In the genomic region with DNA sequence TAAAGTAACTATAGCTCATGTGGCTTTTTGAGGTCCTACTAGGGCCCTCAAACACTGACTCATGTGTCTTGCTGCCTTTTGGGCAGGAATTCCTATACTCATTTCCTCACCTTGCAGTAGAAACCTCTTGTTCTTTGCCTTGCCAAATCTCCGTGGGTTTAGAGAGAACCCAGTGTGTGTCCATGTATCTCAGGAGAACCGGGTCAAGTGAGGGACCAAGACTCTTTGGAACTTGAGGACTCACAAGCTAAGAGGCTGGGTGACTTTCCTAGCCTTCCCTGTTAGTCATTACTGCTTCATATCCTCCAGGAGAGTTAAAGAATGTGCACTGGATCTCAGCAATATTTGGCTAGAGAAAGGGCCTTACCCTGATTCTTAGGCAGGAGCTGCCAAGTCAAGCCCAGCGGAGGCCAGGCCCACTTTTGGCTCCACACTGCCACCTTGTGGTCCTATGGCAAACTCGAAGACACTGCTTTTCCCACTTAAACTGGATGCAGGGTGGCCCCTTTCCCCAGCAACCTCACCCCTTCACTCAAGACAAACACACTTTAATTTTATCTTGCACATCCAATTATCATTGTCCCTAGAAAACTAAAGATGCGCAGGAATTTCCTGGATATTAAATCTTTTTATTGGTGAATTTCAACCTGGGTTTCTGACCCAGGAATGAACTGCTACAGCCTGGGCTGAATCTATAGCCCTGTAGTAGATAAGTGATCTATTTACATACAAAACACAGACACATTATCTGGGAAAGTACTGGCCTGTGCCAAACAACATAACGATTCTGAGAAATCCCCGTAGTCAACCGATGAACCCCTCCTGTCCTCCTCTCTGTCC, we compare ENCODE assay signal across 9 cellular contexts. TPM values are rescaled to one million over a fixed set of nuclear protein-coding genes. Genes with fewer than 3 reads are reported as not detected.
DNase-seq lines count a peak whose midpoint lies in the region; ATAC-seq, FAIRE-seq and TF ChIP-seq lines count a peak whose summit lies in the region.
"Had no signal": no experiment of that assay in that cellular context is flagged by ENCODE, and none has a peak within 500 bp of the region (broad histone marks: within the 10 kb centered on the region; RNA-seq: fewer than 3 reads in every experiment).

No MANE protein-coding gene starts in this region.

- H3K9ac ChIP-seq in HepG2 (ENCODE audit: insufficient read depth, low read depth, low read length): no peak overlapping the region

- DNase-seq in DMS114 treated with DMSO at 0.1 percent for 48 hours (lab: John Stamatoyannopoulos, UW; ENCODE audit: unreplicated experiment) (peak; percentile 51), NCI-H446 (lab: John Stamatoyannopoulos, UW) (peak; percentile 66 to 85), cerebellum (ENCODE audit: low spot score) (peak; percentile 77), HepG2 (ENCODE audit: low spot score) (peak; percentile 52)
- peak; percentile 64 for DNase-seq in activated CD4-positive, alpha-beta T cell treated with anti-CD3 and anti-CD28 coated beads for 1 hour
- DNase-seq in stimulated activated CD4-positive, alpha-beta T cell treated with anti-CD3 and anti-CD28 coated beads, TNF-alpha, amount 100 ng/mL, for 1 hour (ENCODE audit: low read depth in 3 of 3, low spot score in 1 of 3): peak; percentile 47 to 69 (median 55)

- no peak for TF ChIP-seq EP300 in HepG2 (IDR thresholded peaks at IDR 0.05; ENCODE audit: low read depth in 2 of 2, low read length in 2 of 2)
- no peak for TF ChIP-seq EP300 in HepG2 (CRISPR knock-in tag; IDR thresholded peaks at IDR 0.05; ENCODE audit: borderline replicate concordance)

- no peak for TF ChIP-seq POLR2A in HepG2 (IDR thresholded peaks at IDR 0.05; ENCODE audit: insufficient read depth in 1 of 2, low read depth in 2 of 2, low read length in 2 of 2)

- no peaks in the 10 kb centered on the region for H3K9me3 ChIP-seq in HepG2 (ENCODE audit: low read length)

- H3K79me2 ChIP-seq in HepG2 (ENCODE audit: insufficient read depth, low read length): no peaks in the 10 kb centered on the region

- CTCF ChIA-PET in HepG2 (lab: Yijun Ruan, JAX; ENCODE audit: low intra/inter-chr PET ratio, low total read pairs): interaction anchor here (0.8 to 5.0 kb wide), 5 partner anchors 72 to 188 kb away, joined by 3 to 105 read pairs (median 5); no protein-coding TSS in a partner anchor

- no peaks in the 10 kb centered on the region for H3K27me3 ChIP-seq in HepG2 (ENCODE audit: control insufficient read depth in 1 of 2, insufficient read depth in 2 of 2, low read length in 2 of 2)

- peak; percentile 95 for TF ChIP-seq CTCF in HepG2 (CRISPR knock-in tag; IDR thresholded peaks at IDR 0.05)

- no peak overlapping the region for H3K27ac ChIP-seq in HepG2 (ENCODE audit: extremely low read length, insufficient read depth, low read length)

- H3K36me3 ChIP-seq in HepG2 (replicated peaks in 1 of 2; ENCODE audit: control insufficient read depth in 1 of 2, insufficient read depth in 2 of 2, low read length in 2 of 2): no peaks in the 10 kb centered on the region

- peak; percentile 87 for FAIRE-seq in HepG2 (lab: Jason Lieb, UNC)
- FAIRE-seq: colon had no signal

- TF ChIP-seq RAD21 in HepG2 (CRISPR knock-in tag; IDR thresholded peaks at IDR 0.05): peak; percentile 91

- no TSS peak for BruUV-seq in HepG2 (replicated peaks; lab: Mats Ljungman, UMichigan)

- POLR2A ChIA-PET in HepG2 (lab: Yijun Ruan, JAX): interaction anchor here (0.6 to 1.0 kb wide), 3 partner anchors 51 to 77 kb away, joined by 3 to 5 read pairs (median 4); no protein-coding TSS in a partner anchor

- WGBS in HepG2 (ENCODE audit: low lambda C conversion rate): 21% methylated on average over 7 of the region's 8 CpGs

- peak; percentile 65 for ATAC-seq in HG03064 (IDR thresholded peaks at IDR 0.05; ENCODE audit: low read depth, unreplicated experiment)
- peak; percentile 82 for ATAC-seq in HepG2
- ATAC-seq in HG03520 (IDR thresholded peaks at IDR 0.05; ENCODE audit: unreplicated experiment): no peak

- H4K20me1 ChIP-seq in HepG2 (ENCODE audit: insufficient read depth, low read length): no peaks in the 10 kb centered on the region

- in situ Hi-C loops in HepG2 (cut with HindIII; ENCODE audit: extremely low pct_ligation_motif_present, low pct_unique_long_range_greater_than_20kb): loop anchor here (5.0 to 10.0 kb wide), 4 partner anchors 79 to 312 kb away; no protein-coding TSS in a partner anchor

- H3K4me2 ChIP-seq in HepG2 (ENCODE audit: low read depth, low read length): no peak overlapping the region

- H3K4me1 ChIP-seq in HepG2 (ENCODE audit: insufficient read depth, low read length): peaks cover 13% of the 10 kb centered on the region

- no peak overlapping the region for H3K4me3 ChIP-seq in HepG2 (replicated peaks in 1 of 3; ENCODE audit: insufficient read depth in 1 of 3, low read depth in 2 of 3, low read length in 3 of 3)

- no peak overlapping the region for H2AFZ ChIP-seq in HepG2 (ENCODE audit: low read length)

- intact Hi-C loops in HepG2 (cut with micrococcal nuclease; ENCODE audit: unreplicated experiment): loop anchor here (1.0 to 2.0 kb wide), 3 partner anchors 50 to 187 kb away; no protein-coding TSS in a partner anchor

TF ChIP-seq in HepG2, 621 proteins besides CTCF, POLR2A, EP300 and RAD21 (continues in another document):
- TF ChIP-seq ZSCAN25 (CRISPR knock-in tag; IDR thresholded peaks at IDR 0.05) (peak; percentile 77), ZFP36 (IDR thresholded peaks at IDR 0.05; ENCODE audit: borderline replicate concordance, low read depth, low read length, partially characterized antibody) (no peak), ATF2 (CRISPR knock-in tag; IDR thresholded peaks at IDR 0.05) (no peak), ZNF337 (CRISPR knock-in tag; IDR thresholded peaks at IDR 0.05; ENCODE audit: borderline replicate concordance, low read depth) (no peak), HDAC6 (IDR thresholded peaks at IDR 0.05; ENCODE audit: low read depth, low read length) (no peak)

RNA-seq across cellular contexts. Expression of gene AVPR1B, which starts 10.6 kb away (rescaled TPM):
- not detected for total RNA-seq in cerebellum
- total RNA-seq in HepG2 (2016; rRNA removed; fragmentation: Illumina TruSeq; extraction: Trizol): not detected in 2 replicates
- total RNA-seq in HepG2 (2016; cell fraction: cytosol; rRNA removed; fragmentation: Illumina TruSeq; extraction: Trizol; ENCODE audit: low read depth): not detected in 2 replicates
- total RNA-seq in HepG2 (2016; cell fraction: insoluble cytoplasmic fraction; rRNA removed; fragmentation: Illumina TruSeq; extraction: Trizol): 0.04 TPM in 1 of 2 replicates, not detected in the other
- total RNA-seq in HepG2 (2016; cell fraction: membrane; rRNA removed; fragmentation: Illumina TruSeq; extraction: Trizol): not detected in 2 replicates
- total RNA-seq in HepG2 (2016; cell fraction: nucleus; rRNA removed; fragmentation: Illumina TruSeq; extraction: Trizol): not detected in 2 replicates
- 0.05 and 0.07 TPM in 2 replicates for polyA plus RNA-seq in HepG2 (2011; rRNA removed)
- polyA plus RNA-seq in HepG2 (2011; cell fraction: cytosol; rRNA removed): 0.04 and 0.19 TPM in 2 replicates
- 0.14 and 0.23 TPM in 2 replicates for polyA plus RNA-seq in HepG2 (2011; cell fraction: nucleus; rRNA removed)
- polyA plus RNA-seq in HepG2 (2012): not detected in 2 replicates
- polyA plus RNA-seq in HepG2 (2016; cell fraction: cytosol; fragmentation: Illumina TruSeq; extraction: Trizol; ENCODE audit: low read depth): not detected in 2 replicates
- not detected in 2 replicates for polyA plus RNA-seq in HepG2 (2016; cell fraction: insoluble cytoplasmic fraction; fragmentation: Illumina TruSeq; extraction: Trizol; ENCODE audit: low read depth)
- not detected in 2 replicates for polyA plus RNA-seq in HepG2 (2016; cell fraction: membrane; fragmentation: Illumina TruSeq; extraction: Trizol; ENCODE audit: low read depth)
- not detected in 2 replicates for polyA plus RNA-seq in HepG2 (2016; cell fraction: nucleus; fragmentation: Illumina TruSeq; extraction: Trizol; ENCODE audit: insufficient read depth, low read depth)
- 0.12 TPM in 1 of 2 replicates, not detected in the other for polyA minus RNA-seq in HepG2 (2011; rRNA and poly(A)+ RNA removed; ENCODE audit: low replicate concordance)
- polyA minus RNA-seq in HepG2 (2011; cell fraction: cytosol; rRNA and poly(A)+ RNA removed): not detected in 2 replicates
- polyA minus RNA-seq in HepG2 (2011; cell fraction: nucleus; rRNA and poly(A)+ RNA removed): not detected in 2 replicates

RNA-seq across cellular contexts. Expression of gene RHEX, which starts 53.6 kb away (rescaled TPM):
- total RNA-seq in cerebellum (not detected), HepG2 (2016; rRNA removed; fragmentation: Illumina TruSeq; extraction: Trizol) (1.6 and 2.7 TPM in 2 replicates)
- total RNA-seq in HepG2 (2016; cell fraction: cytosol; rRNA removed; fragmentation: Illumina TruSeq; extraction: Trizol; ENCODE audit: low read depth): 0.51 and 0.71 TPM in 2 replicates
- total RNA-seq in HepG2 (2016; cell fraction: insoluble cytoplasmic fraction; rRNA removed; fragmentation: Illumina TruSeq; extraction: Trizol): 1.9 and 3.2 TPM in 2 replicates
- 1.2 and 1.3 TPM in 2 replicates for total RNA-seq in HepG2 (2016; cell fraction: membrane; rRNA removed; fragmentation: Illumina TruSeq; extraction: Trizol)
- total RNA-seq in HepG2 (2016; cell fraction: nucleus; rRNA removed; fragmentation: Illumina TruSeq; extraction: Trizol): 9.2 and 9.4 TPM in 2 replicates
- 1.3 and 1.4 TPM in 2 replicates for polyA plus RNA-seq in HepG2 (2011; rRNA removed)
- polyA plus RNA-seq in HepG2 (2011; cell fraction: cytosol; rRNA removed): 0.76 and 0.82 TPM in 2 replicates
- polyA plus RNA-seq in HepG2 (2011; cell fraction: nucleus; rRNA removed): 3.7 and 4.5 TPM in 2 replicates
- polyA plus RNA-seq in HepG2 (2012): 1.2 and 2.7 TPM in 2 replicates
- polyA plus RNA-seq in HepG2 (2016; cell fraction: cytosol; fragmentation: Illumina TruSeq; extraction: Trizol; ENCODE audit: low read depth): 0.32 and 0.57 TPM in 2 replicates
- polyA plus RNA-seq in HepG2 (2016; cell fraction: insoluble cytoplasmic fraction; fragmentation: Illumina TruSeq; extraction: Trizol; ENCODE audit: low read depth): 1.2 and 1.8 TPM in 2 replicates
- polyA plus RNA-seq in HepG2 (2016; cell fraction: membrane; fragmentation: Illumina TruSeq; extraction: Trizol; ENCODE audit: low read depth): 0.90 and 1.1 TPM in 2 replicates
- polyA plus RNA-seq in HepG2 (2016; cell fraction: nucleus; fragmentation: Illumina TruSeq; extraction: Trizol; ENCODE audit: insufficient read depth, low read depth): 7.6 and 8.5 TPM in 2 replicates
- polyA minus RNA-seq in HepG2 (2011; rRNA and poly(A)+ RNA removed; ENCODE audit: low replicate concordance): 2.5 TPM in 1 of 2 replicates, not detected in the other
- 1.4 TPM in 1 of 2 replicates, not detected in the other for polyA minus RNA-seq in HepG2 (2011; cell fraction: cytosol; rRNA and poly(A)+ RNA removed)
- 7.7 and 10.4 TPM in 2 replicates for polyA minus RNA-seq in HepG2 (2011; cell fraction: nucleus; rRNA and poly(A)+ RNA removed)
